15 cellular contexts compared by ENCODE assay signal in the genomic region with DNA sequence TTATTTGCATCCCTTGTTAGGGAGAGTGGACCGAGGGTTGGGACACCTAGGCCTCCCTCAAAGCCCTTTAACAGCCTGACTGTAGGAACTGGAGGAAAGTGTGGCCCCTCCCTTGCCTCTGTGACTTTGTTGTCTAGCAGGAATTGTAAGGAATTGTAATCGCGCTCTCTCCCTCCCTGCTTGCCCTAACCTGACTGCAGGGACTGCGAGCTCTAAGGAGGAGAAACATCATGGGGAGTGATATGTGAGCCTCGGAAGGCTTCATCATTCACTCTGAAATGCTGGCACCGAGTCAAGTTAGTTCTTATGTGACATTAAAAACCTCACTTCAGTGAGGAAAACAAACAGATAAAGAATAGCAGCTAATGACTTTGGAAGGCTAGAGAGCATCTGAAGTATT. TPM values are rescaled to one million over a fixed set of nuclear protein-coding genes. Genes with fewer than 3 reads are reported as not detected.
"Had no signal": no experiment of that assay in that cellular context is flagged by ENCODE, and none has a peak within 500 bp of the region (broad histone marks: within the 10 kb centered on the region; RNA-seq: fewer than 3 reads in every experiment).

No MANE protein-coding gene starts in this region.

- H3K27me3 Mint-ChIP-seq: activated CD8-positive, alpha-beta memory T cell treated with anti-CD3 and anti-CD28 coated beads, Interleukin-2, amount 10 ng/mL, durations not matched to agents 7 days and 5 days had no signal

- H3K36me3 Mint-ChIP-seq: activated CD8-positive, alpha-beta memory T cell treated with anti-CD3 and anti-CD28 coated beads, Interleukin-2, amount 10 ng/mL, durations not matched to agents 7 days and 5 days; brain had no signal

- ATAC-seq: activated CD8-positive, alpha-beta memory T cell treated with anti-CD3 and anti-CD28 coated beads, Interleukin-2, amount 10 ng/mL, durations not matched to agents 7 days and 5 days; activated naive CD4-positive, alpha-beta T cell treated with anti-CD3 and anti-CD28 coated beads, Interleukin-2, amount 50 U/mL, for 72 hours; right lobe of liver had no signal

- H3K4me1 Mint-ChIP-seq: activated CD8-positive, alpha-beta memory T cell treated with anti-CD3 and anti-CD28 coated beads, Interleukin-2, amount 10 ng/mL, durations not matched to agents 7 days and 5 days had no signal

- H3K27ac Mint-ChIP-seq: activated CD8-positive, alpha-beta memory T cell treated with anti-CD3 and anti-CD28 coated beads, Interleukin-2, amount 10 ng/mL, durations not matched to agents 7 days and 5 days; activated naive CD4-positive, alpha-beta T cell treated with anti-CD3 and anti-CD28 coated beads, Interleukin-2, amount 50 U/mL, for 72 hours; activated T-cell treated with anti-CD3 and anti-CD28 coated beads, Interleukin-2, amount 50 U/mL, for 24 hours; brain; dendritic cell treated with granulocyte-macrophage colony-stimulating factor and Interleukin-4, amounts not matched to agents 40 ng/mL and 50 ng/mL, for 4 days; nephron progenitor cell had no signal

- DNase-seq: activated CD4-positive, alpha-beta T cell treated with anti-CD3 and anti-CD28 coated beads for 1 hour; activated CD4-positive, alpha-beta T cell treated with anti-CD3 and anti-CD28 coated beads, Interleukin-2, amount 50 U/mL, for 48 hours; activated CD8-positive, alpha-beta memory T cell treated with anti-CD3 and anti-CD28 coated beads, Interleukin-2, amount 10 ng/mL, durations not matched to agents 7 days and 5 days; activated effector memory CD4-positive, alpha-beta T cell treated with Interleukin-2 at 50 U/mL for 16 hours; activated T-cell treated with anti-CD3 and anti-CD28 coated beads, Interleukin-2, amount 50 U/mL, for 24 hours; amniotic stem cell; cerebellar nuclear complex; erythroblast; nephron progenitor cell; right lobe of liver; stimulated activated CD4-positive, alpha-beta T cell treated with anti-CD3 and anti-CD28 coated beads, Interleukin-1b, Interleukin-23, amount 100 ng/mL, for 48 hours; stimulated activated naive CD4-positive, alpha-beta T cell had no signal

- H3K4me3 Mint-ChIP-seq: activated CD8-positive, alpha-beta memory T cell treated with anti-CD3 and anti-CD28 coated beads, Interleukin-2, amount 10 ng/mL, durations not matched to agents 7 days and 5 days; activated T-cell treated with anti-CD3 and anti-CD28 coated beads, Interleukin-2, amount 50 U/mL, for 24 hours; brain; dendritic cell treated with granulocyte-macrophage colony-stimulating factor and Interleukin-4, amounts not matched to agents 40 ng/mL and 50 ng/mL, for 4 days; nephron progenitor cell had no signal

RNA-seq across cellular contexts. Expression of a gene that starts 58.7 kb away (rescaled TPM):
- total RNA-seq: activated CD8-positive, alpha-beta memory T cell treated with anti-CD3 and anti-CD28 coated beads, Interleukin-2, amount 10 ng/mL, durations not matched to agents 7 days and 5 days; activated naive CD4-positive, alpha-beta T cell treated with anti-CD3 and anti-CD28 coated beads, Interleukin-2, amount 50 U/mL, for 72 hours had no signal
